In the genomic region with DNA sequence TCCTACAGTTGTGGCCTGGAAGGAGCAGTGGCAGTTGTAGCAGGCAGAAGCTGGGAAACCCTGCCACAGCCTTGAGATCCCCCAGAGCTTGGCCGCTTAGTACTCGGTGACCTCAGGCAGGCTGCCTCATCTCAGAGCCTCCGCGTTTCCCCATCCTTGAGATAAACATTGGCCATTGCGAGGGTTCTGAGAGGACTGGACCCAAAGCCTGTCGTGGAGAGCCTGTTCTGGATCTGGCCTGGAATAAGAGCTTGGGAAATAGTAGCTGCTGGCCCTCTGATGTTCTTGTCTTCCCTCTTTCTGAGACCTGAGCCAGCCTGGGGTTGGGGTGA, we compare ENCODE assay signal across 8 cellular contexts. TPM values are rescaled to one million over a fixed set of nuclear protein-coding genes. Genes with fewer than 3 reads are reported as not detected.
DNase-seq lines count a peak whose midpoint lies in the region; ATAC-seq and TF ChIP-seq lines count a peak whose summit lies in the region.

No MANE protein-coding gene starts in this region.

- no peak for TF ChIP-seq POLR2A in uterus (IDR thresholded peaks at IDR 0.05)

- H3K9ac ChIP-seq in colonic mucosa (ENCODE audit: low read depth in 2 of 2, low read length in 2 of 2) (peak overlapping the region; percentile 88 to 92), mucosa of rectum (ENCODE audit: low read depth in 1 of 2, low read length in 2 of 2) (peak overlapping the region; percentile 91 to 98)

- H3K9me3 ChIP-seq in colonic mucosa (no peaks in the 10 kb centered on the region), mucosa of rectum (ENCODE audit: control insufficient read depth in 2 of 2, low read length in 2 of 2) (no peaks in the 10 kb centered on the region), uterus (no peaks in the 10 kb centered on the region)

- H3K36me3 ChIP-seq in colonic mucosa (peaks cover 15% of the 10 kb centered on the region), mucosa of rectum (ENCODE audit: control insufficient read depth in 2 of 2, insufficient read depth in 2 of 2, low read length in 2 of 2) (peaks cover 15 to 16% of the 10 kb centered on the region in 2 donors), uterus (no peaks in the 10 kb centered on the region)

- DNase-seq in Right ventricle myocardium inferior (ENCODE audit: missing footprints) (no peak), cardiac septum (ENCODE audit: low spot score) (no peak), colonic mucosa (peak; percentile 32), uterus (no peak), T-helper 9 cell (no peak)

- H3K27me3 ChIP-seq in colonic mucosa (no peaks in the 10 kb centered on the region), mucosa of rectum (ENCODE audit: control insufficient read depth in 2 of 2, insufficient read depth in 2 of 2, low read length in 2 of 2) (no peaks in the 10 kb centered on the region), uterus (no peaks in the 10 kb centered on the region)

- intact Hi-C loops in Right ventricle myocardium inferior (cut with DNase I) (no loop called here), cardiac septum (cut with DNase I) (loop anchor here (2.0 kb wide), 1 partner anchor 73 kb away; a partner anchor contains a TSS), colonic mucosa (cut with DNase I) (no loop called here), uterus (cut with DNase I; ENCODE audit: low total_unique reads) (no loop called here)

- H3K4me1 ChIP-seq in colonic mucosa (peaks cover 17% of the 10 kb centered on the region), mucosa of rectum (ENCODE audit: control insufficient read depth in 2 of 2, insufficient read depth in 2 of 2, low read length in 2 of 2) (peaks cover 16 to 25% of the 10 kb centered on the region in 2 donors), uterus (peaks cover 0 to 11% of the 10 kb centered on the region in 2 donors)

- H3K4me3 ChIP-seq in colonic mucosa: peak overlapping the region; percentile 66
- peak overlapping the region; percentile 91 to 92 for H3K4me3 ChIP-seq in mucosa of rectum (ENCODE audit: low read length in 2 of 2)
- peak overlapping the region; percentile 78 to 96 for H3K4me3 ChIP-seq in uterus

- ATAC-seq in Right ventricle myocardium inferior: peak; percentile 30
- ATAC-seq in GM19023 (IDR thresholded peaks at IDR 0.05; ENCODE audit: unreplicated experiment): no peak
- no peak for ATAC-seq in GM21390 (IDR thresholded peaks at IDR 0.05; ENCODE audit: unreplicated experiment)

- H3K27ac ChIP-seq in colonic mucosa (peak overlapping the region; percentile 3), mucosa of rectum (ENCODE audit: low read depth in 2 of 2, low read length in 2 of 2) (peak overlapping the region in 1 of 2 donors; percentile 87), uterus (peak overlapping the region in 1 of 2 donors; percentile 12)

- TF ChIP-seq CTCF in colonic mucosa (IDR thresholded peaks at IDR 0.05) (no peak), uterus (IDR thresholded peaks at IDR 0.05) (no peak)

RNA-seq across cellular contexts. Expression of a gene that starts 1.3 kb away (rescaled TPM):
- total RNA-seq in Right ventricle myocardium inferior: 38.2 TPM
- total RNA-seq in cardiac septum: 39.3 TPM
- 10 to 100 TPM; 47.4 to 74.8 TPM for total RNA-seq in colonic mucosa
- 10 to 100 TPM; 13.2 to 36.5 (median 34.0) TPM for total RNA-seq in uterus

RNA-seq across cellular contexts. Expression of a gene that starts 9.6 kb away (rescaled TPM):
- 32.4 TPM for total RNA-seq in Right ventricle myocardium inferior
- 40.6 TPM for total RNA-seq in cardiac septum
- 100 to 1,000 TPM; 109 to 110 TPM for total RNA-seq in colonic mucosa
- total RNA-seq in uterus: 100 to 1,000 TPM in 1 of 4 donors, 10 to 100 TPM in 3; 35.1 to 126 (median 81.8) TPM

RNA-seq across cellular contexts. Expression of a gene that starts 43.2 kb away (rescaled TPM):
- total RNA-seq in Right ventricle myocardium inferior (6.8 TPM), cardiac septum (4.8 TPM), colonic mucosa (10 to 100 TPM; 33.9 to 37.3 TPM), uterus (10 to 100 TPM in 1 of 4 donors, 1 to 10 TPM in 2, not detected in 1; 1.0 to 10.2 (median 9.7) TPM)
